In genomic region chr20:63212393-63212730, GRCh38 we compare ENCODE assay signal across 24 cellular contexts. TPM values are rescaled to one million over a fixed set of nuclear protein-coding genes. Genes with fewer than 3 reads are reported as not detected.
DNase-seq lines count a peak whose midpoint lies in the region; ATAC-seq, FAIRE-seq and TF ChIP-seq lines count a peak whose summit lies in the region.
"Had no signal": no experiment of that assay in that cellular context is flagged by ENCODE, and none has a peak within 500 bp of the region (broad histone marks: within the 10 kb centered on the region; RNA-seq: fewer than 3 reads in every experiment).

No MANE protein-coding gene starts in this region.

- H3K4me1 ChIP-seq in BLaER1 treated with 17β-estradiol and CSF1 and Interleukin-3, amounts not matched to agents 10 nM and 100 nM: peaks cover 54 to 85% (median 68%) of the 10 kb centered on the region in 10 experiments
- H3K4me1 ChIP-seq in GM23248 (ENCODE audit: insufficient read depth) (peaks cover 15% of the 10 kb centered on the region), astrocyte (ENCODE audit: insufficient read depth, low read length) (peaks cover 25% of the 10 kb centered on the region), esophagus muscularis mucosa (peaks cover 31 to 89% (median 82%) of the 10 kb centered on the region in 4 donors)
- peaks cover 10 to 42% of the 10 kb centered on the region in 2 donors for H3K4me1 ChIP-seq in naive thymus-derived CD4-positive, alpha-beta T cell (ENCODE audit: control insufficient read depth in 2 of 2, insufficient read depth in 2 of 2, low read length in 2 of 2)

- in situ Hi-C loops in GM23248 (cut with MboI): no loop called here

- peak overlapping the region in 10 of 11 experiments; percentile 17 to 54 (median 29); a peak in 12 of 22 replicates for H3K9ac ChIP-seq in BLaER1 treated with 17β-estradiol and CSF1 and Interleukin-3, amounts not matched to agents 10 nM and 100 nM
- H3K9ac ChIP-seq in GM23248: no peak overlapping the region
- peak overlapping the region; percentile 47 for H3K9ac ChIP-seq in astrocyte (ENCODE audit: low read length)

- H4K20me1 ChIP-seq in BLaER1 treated with 17β-estradiol and CSF1 and Interleukin-3, amounts not matched to agents 10 nM and 100 nM: peaks cover 78 to 85% (median 83%) of the 10 kb centered on the region in 11 experiments
- peaks cover 19% of the 10 kb centered on the region; the same call in 1 of the 2 replicates for H4K20me1 ChIP-seq in GM23248 (ENCODE audit: insufficient read depth)
- peaks cover 82% of the 10 kb centered on the region for H4K20me1 ChIP-seq in astrocyte (ENCODE audit: insufficient read depth, low read length)

- peaks cover 28% of the 10 kb centered on the region for H3K36me3 Mint-ChIP-seq in astrocyte (ENCODE audit: low read depth, unreplicated experiment)
- H3K36me3 Mint-ChIP-seq in naive thymus-derived CD4-positive, alpha-beta T cell: peaks cover 7 to 45% (median 19%) of the 10 kb centered on the region in 5 donors

- peak overlapping the region; percentile 13 to 98 (median 41); a peak in 19 of 22 replicates for H3K4me2 ChIP-seq in BLaER1 treated with 17β-estradiol and CSF1 and Interleukin-3, amounts not matched to agents 10 nM and 100 nM
- H3K4me2 ChIP-seq in GM23248 (ENCODE audit: unreplicated experiment) (no peak overlapping the region), astrocyte (ENCODE audit: low read length) (peak overlapping the region; percentile 40)

- H3K79me2 ChIP-seq in GM23248 (ENCODE audit: insufficient read depth): peaks cover 84% of the 10 kb centered on the region
- H3K79me2 ChIP-seq in astrocyte (ENCODE audit: insufficient read depth, low read length): peaks cover 84% of the 10 kb centered on the region

- H3K9me2 ChIP-seq in GM23248 (ENCODE audit: insufficient read depth): no peaks in the 10 kb centered on the region

- H2AFZ ChIP-seq in GM23248 (no peak overlapping the region), astrocyte (ENCODE audit: low read depth, low read length) (no peak overlapping the region)

- POLR2A ChIA-PET in naive thymus-derived CD4-positive, alpha-beta T cell (lab: Charles Lee): interaction anchor here (1.4 kb wide), 1 partner anchor 14 kb away, joined by 4 read pairs; no protein-coding TSS in a partner anchor

- CTCF ChIA-PET in naive thymus-derived CD4-positive, alpha-beta T cell (lab: Charles Lee): interaction anchor here (0.6 to 3.2 kb wide), 2 partner anchors 11 to 199 kb away, joined by 3 to 20 read pairs; no protein-coding TSS in a partner anchor

- peak; percentile 29 for DNase-seq in GM23248
- no peak for DNase-seq in astrocyte (ENCODE audit: low read depth)
- no peak for DNase-seq in naive thymus-derived CD4-positive, alpha-beta T cell
- no peak for DNase-seq in DMS114 treated with DMSO at 0.1 percent for 48 hours (lab: John Stamatoyannopoulos, UW; ENCODE audit: unreplicated experiment)
- DNase-seq in NCI-H2196 (lab: John Stamatoyannopoulos, UW; ENCODE audit: unreplicated experiment): no peak
- no peak for DNase-seq in NCI-H2107 (lab: John Stamatoyannopoulos, UW)
- no peak for DNase-seq in esophagus muscularis mucosa (ENCODE audit: extremely low spot score)
- DNase-seq: activated naive CD4-positive, alpha-beta T cell; Calu3; KG1; naive B cell; NCI-H1092; NCI-H526; OCI-M1; small intestine; stimulated activated CD8-positive, alpha-beta memory T cell treated with anti-CD3 and anti-CD28 coated beads, Interleukin-4, amount 100 ng/mL, for 48 hours; T-helper 2 cell had no signal

- 84 to 85% methylated on average over 5 of the region's 5 CpGs for WGBS in GM23248 (ENCODE audit: low coverage in 1 of 2, low lambda C conversion rate in 2 of 2, missing lambda C conversion rate in 2 of 2), 2 experiments
- whole genome bisulfite sequencing in esophagus muscularis mucosa: 60% methylated on average over 5 of the region's 5 CpGs

- no peak for TF ChIP-seq EP300 in esophagus muscularis mucosa (IDR thresholded peaks at IDR 0.05)

- no peak for TF ChIP-seq POLR2A in esophagus muscularis mucosa (IDR thresholded peaks at IDR 0.05; ENCODE audit: low read depth)

- peak overlapping the region; percentile 86 for H3K27ac Mint-ChIP-seq in astrocyte (ENCODE audit: unreplicated experiment)
- peak overlapping the region in 2 of 9 donors; percentile 59 to 68 for H3K27ac Mint-ChIP-seq in naive thymus-derived CD4-positive, alpha-beta T cell
- H3K27ac Mint-ChIP-seq: progenitor cell of endocrine pancreas had no signal

- no peaks in the 10 kb centered on the region for H3K9me3 Mint-ChIP-seq in astrocyte (ENCODE audit: unreplicated experiment)
- H3K9me3 Mint-ChIP-seq in naive thymus-derived CD4-positive, alpha-beta T cell: no peaks in the 10 kb centered on the region
- H3K9me3 Mint-ChIP-seq: naive B cell had no signal

- no peaks in the 10 kb centered on the region for H3K27me3 Mint-ChIP-seq in astrocyte (ENCODE audit: low read depth, unreplicated experiment)
- no peaks in the 10 kb centered on the region for H3K27me3 Mint-ChIP-seq in naive thymus-derived CD4-positive, alpha-beta T cell
- H3K27me3 Mint-ChIP-seq: naive B cell, progenitor cell of endocrine pancreas had no signal

- no peak overlapping the region for H3K4me3 ChIP-seq in BLaER1 treated with 17β-estradiol and CSF1 and Interleukin-3, amounts not matched to agents 10 nM and 100 nM
- H3K4me3 ChIP-seq in GM23248: no peak overlapping the region
- H3K4me3 ChIP-seq in astrocyte (ENCODE audit: insufficient read depth, low read depth, low read length): no peak overlapping the region
- no peak overlapping the region for H3K4me3 ChIP-seq in naive thymus-derived CD4-positive, alpha-beta T cell (ENCODE audit: low read length)
- no peak overlapping the region for H3K4me3 ChIP-seq in esophagus muscularis mucosa
- H3K4me3 ChIP-seq: lung had no signal

- peaks cover 45% of the 10 kb centered on the region for H3K4me1 Mint-ChIP-seq in astrocyte (ENCODE audit: low read depth, unreplicated experiment)
- peaks cover 49 to 83% (median 74%) of the 10 kb centered on the region in 7 donors for H3K4me1 Mint-ChIP-seq in naive thymus-derived CD4-positive, alpha-beta T cell

- H3K9me3 ChIP-seq in BLaER1 treated with 17β-estradiol and CSF1 and Interleukin-3, amounts not matched to agents 10 nM and 100 nM (replicated peaks in 1 of 11): no peaks in the 10 kb centered on the region
- no peaks in the 10 kb centered on the region for H3K9me3 ChIP-seq in GM23248 (ENCODE audit: low read depth)
- no peaks in the 10 kb centered on the region for H3K9me3 ChIP-seq in astrocyte (ENCODE audit: insufficient read depth, low read depth, low read length)
- H3K9me3 ChIP-seq in naive thymus-derived CD4-positive, alpha-beta T cell (ENCODE audit: control insufficient read depth in 2 of 3, low read length in 3 of 3): no peaks in the 10 kb centered on the region
- no peaks in the 10 kb centered on the region for H3K9me3 ChIP-seq in esophagus muscularis mucosa

- H3K36me3 ChIP-seq in BLaER1 treated with 17β-estradiol and CSF1 and Interleukin-3, amounts not matched to agents 10 nM and 100 nM: peaks cover 71 to 77% (median 76%) of the 10 kb centered on the region in 11 experiments
- H3K36me3 ChIP-seq in GM23248 (ENCODE audit: low read depth) (peaks cover 25% of the 10 kb centered on the region; the same call in 1 of the 2 replicates), astrocyte (ENCODE audit: insufficient read depth, low read length) (peaks cover 47% of the 10 kb centered on the region), esophagus muscularis mucosa (peaks cover 31 to 73% (median 60%) of the 10 kb centered on the region in 4 donors)
- peaks cover 5 to 66% (median 22%) of the 10 kb centered on the region in 3 experiments for H3K36me3 ChIP-seq in naive thymus-derived CD4-positive, alpha-beta T cell (ENCODE audit: control insufficient read depth in 2 of 3, insufficient read depth in 3 of 3, low read length in 3 of 3)

- ATAC-seq in naive thymus-derived CD4-positive, alpha-beta T cell: no peak
- ATAC-seq: activated CD4-positive, CD25-positive, alpha-beta regulatory T cell treated with anti-CD3 and anti-CD28 coated beads, Interleukin-2, amount 50 U/mL, for 24 hours had no signal

- H3K27me3 ChIP-seq in BLaER1 treated with 17β-estradiol and CSF1 and Interleukin-3, amounts not matched to agents 10 nM and 100 nM: no peaks in the 10 kb centered on the region
- no peaks in the 10 kb centered on the region for H3K27me3 ChIP-seq in GM23248 (replicated peaks; ENCODE audit: insufficient read depth)
- H3K27me3 ChIP-seq in astrocyte (ENCODE audit: insufficient read depth, low read length): no peaks in the 10 kb centered on the region
- H3K27me3 ChIP-seq in naive thymus-derived CD4-positive, alpha-beta T cell (ENCODE audit: control insufficient read depth in 2 of 2, insufficient read depth in 2 of 2, low read length in 2 of 2): no peaks in the 10 kb centered on the region
- no peaks in the 10 kb centered on the region for H3K27me3 ChIP-seq in esophagus muscularis mucosa

- TF ChIP-seq CTCF in astrocyte (IDR thresholded peaks at IDR 0.05; ENCODE audit: insufficient read depth, low read depth, low read length): no peak
- TF ChIP-seq CTCF in esophagus muscularis mucosa (IDR thresholded peaks at IDR 0.05): no peak

- FAIRE-seq in astrocyte (lab: Jason Lieb, UNC): no peak
- FAIRE-seq: small intestine had no signal

- no peak overlapping the region for H3K27ac ChIP-seq in BLaER1 treated with 17β-estradiol and CSF1 and Interleukin-3, amounts not matched to agents 10 nM and 100 nM
- no peak overlapping the region for H3K27ac ChIP-seq in GM23248
- peak overlapping the region; percentile 20 for H3K27ac ChIP-seq in astrocyte (ENCODE audit: low read depth, low read length)
- no peak overlapping the region for H3K27ac ChIP-seq in naive thymus-derived CD4-positive, alpha-beta T cell (ENCODE audit: low read depth, low read length)
- H3K27ac ChIP-seq in esophagus muscularis mucosa (replicated peaks in 1 of 4): peak overlapping the region in 1 of 4 donors; percentile 8

- no peaks in the 10 kb centered on the region; the same call in 1 of the 2 replicates for H3F3A ChIP-seq in GM23248 (ENCODE audit: insufficient read depth)

- intact Hi-C loops in naive thymus-derived CD4-positive, alpha-beta T cell (cut with micrococcal nuclease): loop anchor here in 1 of 2 donors (10.0 kb wide), 1 partner anchor 828 kb away; the partner anchor contains the start of gene RPS21
- intact Hi-C loops in esophagus muscularis mucosa (cut with DNase I): loop anchor here (10.0 kb wide), 1 partner anchor 258 kb away; the partner anchor contains the start of gene SLC17A9

- peak overlapping the region; percentile 99 for H3K4me3 Mint-ChIP-seq in astrocyte (ENCODE audit: unreplicated experiment)
- H3K4me3 Mint-ChIP-seq in naive thymus-derived CD4-positive, alpha-beta T cell: peak overlapping the region in 8 of 10 donors; percentile 4 to 69 (median 42)

RNA-seq across cellular contexts. Expression of gene YTHDF1, which starts 3.6 kb away (rescaled TPM):
- 20.4 and 22.5 TPM in 2 replicates for total RNA-seq in GM23248 (2014; rRNA removed; shearing (Covaris generic))
- 16.7 and 26.0 TPM in 2 replicates for polyA plus RNA-seq in GM23248 (2016; fragmentation: Nextera tagmentation; extraction: Ambion mirVana)
- total RNA-seq in astrocyte (98.9 and 107 TPM in 2 replicates), esophagus muscularis mucosa (10 to 100 TPM; 17.9 to 32.1 (median 29.7) TPM)
- 10 to 100 TPM; 35.9 to 52.1 (median 42.0) TPM for total RNA-seq in naive thymus-derived CD4-positive, alpha-beta T cell
- polyA plus RNA-seq in naive thymus-derived CD4-positive, alpha-beta T cell: 10 to 100 TPM; 27.5 to 46.9 TPM

RNA-seq across cellular contexts. Expression of gene BIRC7, which starts 23.3 kb away (rescaled TPM):
- not detected in 2 replicates for total RNA-seq in GM23248 (2014; rRNA removed; shearing (Covaris generic))
- not detected in 2 replicates for polyA plus RNA-seq in GM23248 (2016; fragmentation: Nextera tagmentation; extraction: Ambion mirVana)
- 2.9 and 3.3 TPM in 2 replicates for total RNA-seq in astrocyte
- not detected for total RNA-seq in naive thymus-derived CD4-positive, alpha-beta T cell
- polyA plus RNA-seq in naive thymus-derived CD4-positive, alpha-beta T cell: not detected
- total RNA-seq in esophagus muscularis mucosa: not detected
- total RNA-seq: dermis microvascular lymphatic vessel endothelial cell, progenitor cell of endocrine pancreas, temporal lobe had no signal

RNA-seq across cellular contexts. Expression of gene NKAIN4, which starts 41.9 kb away (rescaled TPM):
- total RNA-seq in GM23248 (2014; rRNA removed; shearing (Covaris generic)): not detected in 2 replicates
- polyA plus RNA-seq in GM23248 (2016; fragmentation: Nextera tagmentation; extraction: Ambion mirVana): not detected in 2 replicates
- total RNA-seq in astrocyte: 146 and 162 TPM in 2 replicates
- total RNA-seq in naive thymus-derived CD4-positive, alpha-beta T cell: not detected
- not detected for polyA plus RNA-seq in naive thymus-derived CD4-positive, alpha-beta T cell
- under 1 TPM in 2 of 4 donors, not detected in 2; 0.17 to 0.45 TPM for total RNA-seq in esophagus muscularis mucosa
- total RNA-seq: Calu3, dermis microvascular lymphatic vessel endothelial cell had no signal
- polyA plus RNA-seq: esophagus had no signal

Comparison
In these comparisons a context has a peak if more than half of its experiments do, and no peak if none do; other contexts are left out.
1. RNA of gene NKAIN4, which starts 41.9 kb away (total RNA-seq): 146 to 162 TPM in astrocyte; 0.17 to 0.45 TPM in esophagus muscularis mucosa, not detected in GM23248 and not detected in naive thymus-derived CD4-positive, alpha-beta T cell; every median in the first group is over 100 times any median in the second.